8 cellular contexts compared by ENCODE assay signal in the genomic region with DNA sequence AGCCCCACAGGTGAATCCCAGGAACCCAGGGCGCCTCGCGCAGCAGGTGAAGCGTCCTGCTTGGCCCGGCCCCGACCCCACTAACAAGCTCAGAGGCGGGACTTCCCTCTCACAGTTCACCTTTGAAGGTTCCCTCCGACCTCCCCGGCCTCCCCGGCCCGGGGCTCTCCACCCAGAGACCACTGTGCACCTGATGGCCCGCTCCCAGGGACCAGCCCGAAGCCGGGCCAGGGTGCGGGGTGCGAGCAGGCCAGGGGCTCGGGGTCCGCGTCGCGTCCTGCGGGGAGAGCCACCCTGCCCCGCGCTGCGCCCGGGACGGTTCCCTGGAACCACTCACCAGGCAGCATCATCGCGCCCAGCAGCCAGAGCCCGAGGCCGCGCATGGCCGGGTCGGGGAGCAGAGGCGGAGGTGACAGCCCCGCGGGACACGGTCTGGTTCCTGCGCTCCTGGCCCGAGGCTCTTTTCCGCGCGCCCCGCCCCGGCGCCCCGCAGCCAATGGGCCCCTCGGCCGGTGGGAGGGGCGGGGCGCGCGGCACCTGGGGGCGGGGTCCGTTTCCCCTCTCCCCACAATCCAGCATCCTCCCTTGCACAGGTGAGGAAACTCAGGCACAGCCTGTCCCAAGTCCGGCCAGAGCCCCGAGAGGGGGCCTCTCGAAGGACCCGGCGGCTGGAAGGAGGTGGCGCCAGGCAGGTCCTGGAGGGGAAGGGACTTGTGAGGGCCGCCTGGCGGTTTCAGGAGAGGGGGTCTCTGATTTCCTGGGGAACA. TPM values are rescaled to one million over a fixed set of nuclear protein-coding genes. Genes with fewer than 3 reads are reported as not detected.
A peak's percentile ranks its signal among the peaks of the same experiment; 100 is the strongest.
DNase-seq lines count a peak whose midpoint lies in the region; ATAC-seq and TF ChIP-seq lines count a peak whose summit lies in the region.

TSS of gene ADAM8 (minus strand) at position 434 of the 767 bp plus-strand sequence. CDS start at position 383, 51 bp downstream.

- no peaks in the 10 kb centered on the region for H3K9me3 Mint-ChIP-seq in MCF 10A (ENCODE audit: unreplicated experiment)

- H3K27me3 ChIP-seq in mesenchymal stem cell (ENCODE audit: control insufficient read depth in 1 of 2, insufficient read depth in 1 of 2, low read length in 2 of 2), result peaks cover 0 to 26% of the 10 kb centered on the region in 2 experiments
- no peaks in the 10 kb centered on the region for H3K27me3 ChIP-seq in testis

- H3K4ac ChIP-seq in mesenchymal stem cell (ENCODE audit: low read depth in 1 of 2, low read length in 2 of 2), result no peak within 1 kb of the TSS

- no peaks in the 10 kb centered on the region for H3K27me3 Mint-ChIP-seq in MCF 10A (ENCODE audit: insufficient read depth, unreplicated experiment)

- no peak within 1 kb of the TSS for H2BK12ac ChIP-seq in mesenchymal stem cell (ENCODE audit: low read length in 2 of 2)

- H3K9me3 ChIP-seq in mesenchymal stem cell (ENCODE audit: control insufficient read depth, low read length) (no peaks in the 10 kb centered on the region), testis (no peaks in the 10 kb centered on the region)

- POLR2A ChIA-PET in MCF 10A (lab: Yijun Ruan, JAX), result interaction anchor here (1.7 to 4.7 kb wide), 2 partner anchors 9 to 18 kb away, joined by 6 to 45 read pairs; no protein-coding TSS in a partner anchor

- H3K4me1 Mint-ChIP-seq in MCF 10A (ENCODE audit: insufficient read depth, unreplicated experiment), result peaks cover 16% of the 10 kb centered on the region

- peak within 1 kb of the TSS; percentile 26 for H2BK15ac ChIP-seq in mesenchymal stem cell (ENCODE audit: low read depth, poor library complexity, severe bottlenecking)

- H3K4me3 ChIP-seq in mesenchymal stem cell (ENCODE audit: insufficient read depth in 1 of 2, low read depth in 1 of 2, low read length in 2 of 2), result peak within 1 kb of the TSS; percentile 15 to 18
- peak within 1 kb of the TSS; percentile 21 to 31 for H3K4me3 ChIP-seq in testis

- H3K4me3 Mint-ChIP-seq in MCF 10A (ENCODE audit: unreplicated experiment), result peak within 1 kb of the TSS; percentile 40

- peak within 1 kb of the TSS; percentile 85 for H3K27ac Mint-ChIP-seq in MCF 10A (ENCODE audit: low read depth, unreplicated experiment)

- no peak within 1 kb of the TSS for H2BK5ac ChIP-seq in mesenchymal stem cell (ENCODE audit: low read depth, low read length, poor library complexity, severe bottlenecking)

- TF ChIP-seq POLR2A in testis (IDR thresholded peaks at IDR 0.05), result no peak

- CTCF ChIA-PET in MCF 10A (lab: Yijun Ruan, JAX), result interaction anchor here (0.6 to 1.5 kb wide), 4 partner anchors 7 to 206 kb away, joined by 3 to 4 read pairs (median 3); no protein-coding TSS in a partner anchor

- H2BK120ac ChIP-seq in mesenchymal stem cell (ENCODE audit: low read depth, low read length), result no peak within 1 kb of the TSS

- no peak within 1 kb of the TSS for H2AK5ac ChIP-seq in mesenchymal stem cell (ENCODE audit: low read length, severe bottlenecking)

- ATAC-seq in GM18867 (IDR thresholded peaks at IDR 0.05; ENCODE audit: unreplicated experiment), result peak; percentile 60
- ATAC-seq in HG02870 (IDR thresholded peaks at IDR 0.05; ENCODE audit: unreplicated experiment), result peak; percentile 46

- H3K4me2 ChIP-seq in mesenchymal stem cell (ENCODE audit: low read length, poor library complexity, severe bottlenecking), result peak within 1 kb of the TSS; percentile 62

- no peak for DNase-seq in MCF 10A (ENCODE audit: unreplicated experiment)
- DNase-seq in mesenchymal stem cell, result peak; percentile 8
- DNase-seq in testis, result no peak
- no peak for DNase-seq in NCI-H2107 (lab: John Stamatoyannopoulos, UW)
- no peak for DNase-seq in kidney glomerular epithelial cell (lab: John Stamatoyannopoulos, UW)

- peaks cover 30 to 54% of the 10 kb centered on the region in 2 experiments for H3K36me3 ChIP-seq in mesenchymal stem cell (ENCODE audit: control insufficient read depth in 1 of 2, insufficient read depth in 2 of 2, low read depth in 1 of 2, low read length in 2 of 2)
- H3K36me3 ChIP-seq in testis (ENCODE audit: low read depth, missing control alignments), result no peaks in the 10 kb centered on the region

- peak within 1 kb of the TSS; percentile 33 for H4K8ac ChIP-seq in mesenchymal stem cell (ENCODE audit: low read length)

- H3K27ac ChIP-seq in mesenchymal stem cell (ENCODE audit: low read length, poor library complexity, severe bottlenecking), result no peak within 1 kb of the TSS
- no peak within 1 kb of the TSS for H3K27ac ChIP-seq in testis

- intact Hi-C loops in T-helper 1 cell treated with Interleukin-12 subunit alpha and Interleukin-12 subunit beta and Interleukin-4 antibody, amounts not matched to agents 30 ng/mL and 1 ng/mL, for 36 hours (cut with micrococcal nuclease), result loop anchor here (1.0 to 10.0 kb wide), 3 partner anchors 97 to 312 kb away; partner anchors contain the start of gene ECHS1
- intact Hi-C loops in MCF 10A (cut with micrococcal nuclease) (no loop called here), testis (cut with DNase I; ENCODE audit: low total_unique reads) (no loop called here)

- H3K36me3 Mint-ChIP-seq in MCF 10A (ENCODE audit: insufficient read depth, unreplicated experiment), result peaks cover 19% of the 10 kb centered on the region

- H3K23ac ChIP-seq in mesenchymal stem cell (ENCODE audit: low read length in 2 of 2), result no peak within 1 kb of the TSS

- H2AFZ ChIP-seq in mesenchymal stem cell (ENCODE audit: low read depth, low read length), result no peak within 1 kb of the TSS

- WGBS in mesenchymal stem cell, result 17% methylated on average over 50 of the region's 63 CpGs
- WGBS in testis, 2 donors, result 15 to 17% methylated on average over 11 to 60 of the region's 63 CpGs

- H3K4me1 ChIP-seq in mesenchymal stem cell (ENCODE audit: control insufficient read depth, insufficient read depth, low read depth, low read length), result peaks cover 53% of the 10 kb centered on the region
- no peaks in the 10 kb centered on the region for H3K4me1 ChIP-seq in testis

- H4K91ac ChIP-seq in mesenchymal stem cell (ENCODE audit: low read length), result peak within 1 kb of the TSS; percentile 46

- TF ChIP-seq CTCF in MCF 10A (IDR thresholded peaks at IDR 0.05; ENCODE audit: unreplicated experiment), result no peak
- no peak for TF ChIP-seq CTCF in testis (IDR thresholded peaks at IDR 0.05)

- H3K79me1 ChIP-seq in mesenchymal stem cell (replicated peaks; ENCODE audit: low read length, poor library complexity, severe bottlenecking), result peaks cover 4% of the 10 kb centered on the region

- BruUV-seq in MCF 10A (replicated peaks; lab: Mats Ljungman, UMichigan), result no TSS peak

- H3K14ac ChIP-seq in mesenchymal stem cell (ENCODE audit: low read length in 2 of 2), result no peak within 1 kb of the TSS

- H3K18ac ChIP-seq in mesenchymal stem cell (ENCODE audit: low read depth in 1 of 2, low read length in 2 of 2), result no peak within 1 kb of the TSS

- H3K9ac ChIP-seq in mesenchymal stem cell (ENCODE audit: low read length), result no peak within 1 kb of the TSS

RNA-seq across cellular contexts. Expression of gene ADAM8, which starts in this region (rescaled TPM):
- total RNA-seq in T-helper 1 cell treated with Interleukin-12 subunit alpha and Interleukin-12 subunit beta and Interleukin-4 antibody, amounts not matched to agents 30 ng/mL and 1 ng/mL, for 36 hours, result 290 and 302 TPM in 2 replicates
- 20.2 and 23.2 TPM in 2 replicates for total RNA-seq in MCF 10A (2022)
- polyA plus RNA-seq in mesenchymal stem cell (2013, experiment 1 of 2), result 0.50 TPM
- 0.41 TPM for polyA plus RNA-seq in mesenchymal stem cell (2013, experiment 2 of 2)
- 10 to 100 TPM; 12.8 to 14.6 TPM for total RNA-seq in testis
- 3.5 TPM for polyA plus RNA-seq in testis (ENCODE audit: insufficient read depth, low read depth, low replicate concordance)

Comparison
In these comparisons a context has a peak if more than half of its experiments do, and no peak if none do; other contexts are left out.
1. RNA of gene ADAM8 (total RNA-seq): 290 to 302 TPM in T-helper 1 cell treated with Interleukin-12 subunit alpha and Interleukin-12 subunit beta and Interleukin-4 antibody, amounts not matched to agents 30 ng/mL and 1 ng/mL, for 36 hours; 20.2 to 23.2 TPM in MCF 10A and 12.8 to 14.6 TPM in testis; every median in the first group is over 10 times any median in the second.